1 cellular context compared by ENCODE assay signal in genomic region chr17:16589097-16589969, GRCh38.
A peak's percentile ranks its signal among the peaks of the same experiment; 100 is the strongest.
TF ChIP-seq lines count a peak whose summit lies in the region.

No MANE protein-coding gene starts in this region.

TF ChIP-seq in SK-N-SH, 30 proteins besides CTCF, POLR2A, EP300 and RAD21 (continued from another document):
- no peak for TF ChIP-seq PBX3 (IDR thresholded peaks at IDR 0.05)
- TF ChIP-seq, protein P1, sequence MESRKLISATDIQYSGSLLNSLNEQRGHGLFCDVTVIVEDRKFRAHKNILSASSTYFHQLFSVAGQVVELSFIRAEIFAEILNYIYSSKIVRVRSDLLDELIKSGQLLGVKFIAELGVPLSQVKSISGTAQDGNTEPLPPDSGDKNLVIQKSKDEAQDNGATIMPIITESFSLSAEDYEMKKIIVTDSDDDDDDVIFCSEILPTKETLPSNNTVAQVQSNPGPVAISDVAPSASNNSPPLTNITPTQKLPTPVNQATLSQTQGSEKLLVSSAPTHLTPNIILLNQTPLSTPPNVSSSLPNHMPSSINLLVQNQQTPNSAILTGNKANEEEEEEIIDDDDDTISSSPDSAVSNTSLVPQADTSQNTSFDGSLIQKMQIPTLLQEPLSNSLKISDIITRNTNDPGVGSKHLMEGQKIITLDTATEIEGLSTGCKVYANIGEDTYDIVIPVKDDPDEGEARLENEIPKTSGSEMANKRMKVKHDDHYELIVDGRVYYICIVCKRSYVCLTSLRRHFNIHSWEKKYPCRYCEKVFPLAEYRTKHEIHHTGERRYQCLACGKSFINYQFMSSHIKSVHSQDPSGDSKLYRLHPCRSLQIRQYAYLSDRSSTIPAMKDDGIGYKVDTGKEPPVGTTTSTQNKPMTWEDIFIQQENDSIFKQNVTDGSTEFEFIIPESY (IDR thresholded peaks at IDR 0.05; ENCODE audit: borderline replicate concordance, low read depth) = no peak
- TF ChIP-seq TCF12 (IDR thresholded peaks at IDR 0.05) = no peak
- TF ChIP-seq JUND (IDR thresholded peaks at IDR 0.05) = no peak
- TF ChIP-seq TEAD4 (IDR thresholded peaks at IDR 0.05; ENCODE audit: borderline replicate concordance, insufficient read depth) = no peak
- TF ChIP-seq FOXM1 (IDR thresholded peaks at IDR 0.05; ENCODE audit: low read depth) = no peak
- TF ChIP-seq USF1 (IDR thresholded peaks at IDR 0.05; ENCODE audit: borderline replicate concordance, low read depth) = no peak
- no peak for TF ChIP-seq TAF1 (IDR thresholded peaks at IDR 0.05; ENCODE audit: borderline replicate concordance, low read depth, low read length)
- no peak for TF ChIP-seq RCOR1 (IDR thresholded peaks at IDR 0.05; ENCODE audit: low read length)
- peak; percentile 77 for TF ChIP-seq SMC3 (IDR thresholded peaks at IDR 0.05; ENCODE audit: low read depth, low read length)
- no peak for TF ChIP-seq SIN3A (IDR thresholded peaks at IDR 0.05; ENCODE audit: borderline replicate concordance, low read depth, low read length)
- TF ChIP-seq MEF2A (IDR thresholded peaks at IDR 0.05; ENCODE audit: borderline replicate concordance, low read depth) = no peak
- TF ChIP-seq FOXJ3 (CRISPR knock-in tag; IDR thresholded peaks at IDR 0.05) = no peak
- no peak for TF ChIP-seq FOSL2 (IDR thresholded peaks at IDR 0.05; ENCODE audit: borderline replicate concordance, low read depth)
- peak; percentile 45; the same call in 1 of the 2 replicates for TF ChIP-seq MXI1 (IDR thresholded peaks at IDR 0.05; ENCODE audit: low read depth, low read length)
- no peak for TF ChIP-seq CHD2 (IDR thresholded peaks at IDR 0.05; ENCODE audit: low read length, partially characterized antibody)
- no peak for TF ChIP-seq EZH2phosphoT487 (IDR thresholded peaks at IDR 0.05; ENCODE audit: borderline replicate concordance, low read depth)
- TF ChIP-seq MAX (IDR thresholded peaks at IDR 0.05; ENCODE audit: low read depth) = no peak; the same call in none of the 2 replicates
- TF ChIP-seq IRF3 (IDR thresholded peaks at IDR 0.05; ENCODE audit: low read depth, low read length) = no peak
